ENCODE assay signal across 8 cellular contexts in genomic region chr13:31199527-31199848, GRCh38. TPM values are rescaled to one million over a fixed set of nuclear protein-coding genes. Genes with fewer than 3 reads are reported as not detected.
DNase-seq lines count a peak whose midpoint lies in the region; ATAC-seq, FAIRE-seq and TF ChIP-seq lines count a peak whose summit lies in the region.

No MANE protein-coding gene starts in this region.

- H3K79me2 ChIP-seq in endothelial cell of umbilical vein (ENCODE audit: control insufficient read depth, insufficient read depth, low read length) (no peaks in the 10 kb centered on the region), parathyroid adenoma (peaks cover 2% of the 10 kb centered on the region)

- H3K4me2 ChIP-seq in endothelial cell of umbilical vein (ENCODE audit: insufficient read depth, low read length), result peak overlapping the region; percentile 65
- peak overlapping the region; percentile 82 for H3K4me2 ChIP-seq in parathyroid adenoma (ENCODE audit: low read length)

- no peak overlapping the region for H3K9ac ChIP-seq in endothelial cell of umbilical vein (replicated peaks; ENCODE audit: extremely low read depth, insufficient read depth, low read length)
- H3K9ac ChIP-seq in parathyroid adenoma, result no peak overlapping the region

- POLR2A ChIA-PET in endothelial cell of umbilical vein (lab: Charles Lee), result no interaction called here

- H2AFZ ChIP-seq in endothelial cell of umbilical vein (ENCODE audit: low read depth, low read length), result peak overlapping the region; percentile 78
- peak overlapping the region; percentile 56 for H2AFZ ChIP-seq in parathyroid adenoma

- no peaks in the 10 kb centered on the region for H3K9me3 ChIP-seq in MG63
- H3K9me3 ChIP-seq in endothelial cell of umbilical vein (replicated peaks; ENCODE audit: control insufficient read depth, insufficient read depth, low read length), result no peaks in the 10 kb centered on the region
- no peaks in the 10 kb centered on the region for H3K9me3 ChIP-seq in parathyroid adenoma (ENCODE audit: control insufficient read depth, low read length)

- DNase-seq in MG63, result no peak
- no peak for DNase-seq in endothelial cell of umbilical vein (ENCODE audit: low read depth, low spot score)
- DNase-seq in D341Med (ENCODE audit: low spot score), result no peak
- DNase-seq in AML-193 (lab: John Stamatoyannopoulos, UW), result no peak
- DNase-seq in dermis blood vessel endothelial cell, result no peak

- H3K4me1 ChIP-seq in endothelial cell of umbilical vein (ENCODE audit: control insufficient read depth, extremely low read depth, insufficient read depth, low read length), result peaks cover 17% of the 10 kb centered on the region
- no peaks in the 10 kb centered on the region for H3K4me1 ChIP-seq in parathyroid adenoma

- CTCF ChIA-PET in endothelial cell of umbilical vein (lab: Charles Lee), result interaction anchor here (0.9 to 2.6 kb wide), 9 partner anchors 10 to 228 kb away, joined by 3 to 14 read pairs (median 5); no protein-coding TSS in a partner anchor

- H3K27ac ChIP-seq in endothelial cell of umbilical vein (ENCODE audit: insufficient read depth, low read depth, low read length), result no peak overlapping the region
- peak overlapping the region; percentile 51 for H3K27ac ChIP-seq in parathyroid adenoma

- no peaks in the 10 kb centered on the region for H3K36me3 ChIP-seq in MG63
- no peaks in the 10 kb centered on the region for H3K36me3 ChIP-seq in endothelial cell of umbilical vein (ENCODE audit: control insufficient read depth in 2 of 2, extremely low read depth in 1 of 2, insufficient read depth in 2 of 2, low read length in 2 of 2)
- no peaks in the 10 kb centered on the region for H3K36me3 ChIP-seq in parathyroid adenoma (ENCODE audit: control insufficient read depth, insufficient read depth, low read length)

- no peaks in the 10 kb centered on the region for H3K9me1 ChIP-seq in endothelial cell of umbilical vein (replicated peaks; ENCODE audit: control insufficient read depth, extremely low read depth, insufficient read depth, low read length)

- dilution Hi-C loops in endothelial cell of umbilical vein (cut with MboI; ENCODE audit: extremely low pct_ligation_motif_present, low sequenced_read_pairs), result no loop called here

- no peaks in the 10 kb centered on the region for H4K20me1 ChIP-seq in endothelial cell of umbilical vein (replicated peaks; ENCODE audit: control insufficient read depth, extremely low read depth, insufficient read depth, low read length)

- TF ChIP-seq CTCF in endothelial cell of umbilical vein (IDR thresholded peaks at IDR 0.05; ENCODE audit: extremely low read depth in 1 of 2, insufficient read depth in 1 of 2, low read depth in 1 of 2, low read length in 2 of 2) (no peak), parathyroid adenoma (IDR thresholded peaks at IDR 0.05) (no peak)

- no peak for TF ChIP-seq POLR2A in endothelial cell of umbilical vein (IDR thresholded peaks at IDR 0.05; ENCODE audit: low read depth, low read length)

- H3K4me3 ChIP-seq in GM08714 (ENCODE audit: low read length), result peak overlapping the region; percentile 39; the same call in 1 of the 2 replicates
- peak overlapping the region; percentile 64 for H3K4me3 ChIP-seq in MG63
- peak overlapping the region; percentile 3 to 87 (median 14) for H3K4me3 ChIP-seq in endothelial cell of umbilical vein (replicated peaks in 1 of 3; ENCODE audit: insufficient read depth in 1 of 3, low read depth in 1 of 3, low read length in 3 of 3)
- H3K4me3 ChIP-seq in parathyroid adenoma (ENCODE audit: low read depth, low read length), result peak overlapping the region; percentile 50

- BruUV-seq in endothelial cell of umbilical vein (replicated peaks; lab: Mats Ljungman, UMichigan), result no TSS peak

- no peak for FAIRE-seq in endothelial cell of umbilical vein (lab: Jason Lieb, UNC)

- intact Hi-C loops in endothelial cell of umbilical vein (cut with micrococcal nuclease), result loop anchor here (1.0 kb wide), 2 partner anchors 37 to 225 kb away; no protein-coding TSS in a partner anchor

- no peak for ATAC-seq in HG02588 (IDR thresholded peaks at IDR 0.05; ENCODE audit: unreplicated experiment)

- H3K27me3 ChIP-seq in MG63 (no peaks in the 10 kb centered on the region), endothelial cell of umbilical vein (ENCODE audit: control insufficient read depth in 2 of 2, insufficient read depth in 2 of 2, low read length in 2 of 2) (no peaks in the 10 kb centered on the region), parathyroid adenoma (ENCODE audit: control insufficient read depth, insufficient read depth, low read length) (no peaks in the 10 kb centered on the region)

TF ChIP-seq in endothelial cell of umbilical vein, 7 proteins besides CTCF, POLR2A, EP300 and RAD21:
- TF ChIP-seq FOS (IDR thresholded peaks at IDR 0.05; ENCODE audit: borderline replicate concordance, insufficient read depth, low read length) (no peak), POLR2AphosphoS5 (IDR thresholded peaks at IDR 0.05; ENCODE audit: insufficient read depth, low read depth, low read length) (no peak), MAX (IDR thresholded peaks at IDR 0.05; ENCODE audit: insufficient read depth, insufficient read length) (no peak), EZH2 (IDR thresholded peaks at IDR 0.05; ENCODE audit: borderline replicate concordance, low read depth, low read length, severe bottlenecking) (no peak), GATA2 (IDR thresholded peaks at IDR 0.05; ENCODE audit: insufficient read depth, insufficient read length, low read depth, low read length) (no peak), JUN (IDR thresholded peaks at IDR 0.05; ENCODE audit: borderline replicate concordance, insufficient read depth, insufficient read length, low read depth) (no peak), MYC (IDR thresholded peaks at IDR 0.05; ENCODE audit: low read depth, low read length) (no peak)

RNA-seq across cellular contexts. Expression of gene B3GLCT, which starts 0.3 kb away (rescaled TPM):
- total RNA-seq in MG63 (2014; rRNA removed; shearing (Covaris generic); ENCODE audit: low replicate concordance), result 12.5 and 23.3 TPM in 2 replicates
- total RNA-seq in endothelial cell of umbilical vein (13.9 and 14.6 TPM in 2 replicates), dermis blood vessel endothelial cell (20.4 and 23.3 TPM in 2 replicates)
- polyA plus RNA-seq in endothelial cell of umbilical vein, result 4.5 and 5.2 TPM in 2 replicates
- polyA plus RNA-seq in endothelial cell of umbilical vein (2011; cell fraction: cytosol; rRNA removed), result 5.3 and 5.4 TPM in 2 replicates
- 5.7 and 6.1 TPM in 2 replicates for polyA plus RNA-seq in endothelial cell of umbilical vein (2011; cell fraction: nucleus; rRNA removed)
- polyA plus RNA-seq in endothelial cell of umbilical vein (2012), result 8.0 and 9.7 TPM in 2 replicates
- 10.3 and 14.4 TPM in 2 replicates for polyA minus RNA-seq in endothelial cell of umbilical vein
- 3.3 TPM for polyA minus RNA-seq in endothelial cell of umbilical vein (2011; cell fraction: cytosol; rRNA and poly(A)+ RNA removed)
- 5.8 TPM in 2 replicates for polyA minus RNA-seq in endothelial cell of umbilical vein (2011; cell fraction: nucleus; rRNA and poly(A)+ RNA removed)

RNA-seq across cellular contexts. Expression of gene HSPH1, which starts 37.8 kb away (rescaled TPM):
- 82.9 and 98.7 TPM in 2 replicates for total RNA-seq in MG63 (2014; rRNA removed; shearing (Covaris generic); ENCODE audit: low replicate concordance)
- total RNA-seq in endothelial cell of umbilical vein (98.1 and 124 TPM in 2 replicates), dermis blood vessel endothelial cell (59.4 and 103 TPM in 2 replicates)
- polyA plus RNA-seq in endothelial cell of umbilical vein, result 10.9 and 15.8 TPM in 2 replicates
- 32.8 and 33.1 TPM in 2 replicates for polyA plus RNA-seq in endothelial cell of umbilical vein (2011; cell fraction: cytosol; rRNA removed)
- polyA plus RNA-seq in endothelial cell of umbilical vein (2011; cell fraction: nucleus; rRNA removed), result 48.3 and 64.0 TPM in 2 replicates
- polyA plus RNA-seq in endothelial cell of umbilical vein (2012), result 112 and 183 TPM in 2 replicates
- polyA minus RNA-seq in endothelial cell of umbilical vein, result 15.7 and 18.2 TPM in 2 replicates
- polyA minus RNA-seq in endothelial cell of umbilical vein (2011; cell fraction: cytosol; rRNA and poly(A)+ RNA removed), result 33.0 TPM
- polyA minus RNA-seq in endothelial cell of umbilical vein (2011; cell fraction: nucleus; rRNA and poly(A)+ RNA removed), result 21.7 and 29.5 TPM in 2 replicates

Comparison
In these comparisons a context has a peak if more than half of its experiments do, and no peak if none do; other contexts are left out.
1. H3K4me3 ChIP-seq: peak in every context shown above with its lines; median percentile 64 in MG63; 50 in parathyroid adenoma; 39 in GM08714; 14 in endothelial cell of umbilical vein.